9 cellular contexts compared by ENCODE assay signal in genomic region chr4:67762091-67762490, GRCh38. TPM values are rescaled to one million over a fixed set of nuclear protein-coding genes. Genes with fewer than 3 reads are reported as not detected.
DNase-seq lines count a peak whose midpoint lies in the region; ATAC-seq and TF ChIP-seq lines count a peak whose summit lies in the region.
"Had no signal": no experiment of that assay in that cellular context is flagged by ENCODE, and none has a peak within 500 bp of the region (broad histone marks: within the 10 kb centered on the region; RNA-seq: fewer than 3 reads in every experiment).

No MANE protein-coding gene starts in this region.

- H3K9me3 ChIP-seq in testis, result no peaks in the 10 kb centered on the region
- H3K9me3 ChIP-seq in gastrocnemius medialis, result no peaks in the 10 kb centered on the region

- TF ChIP-seq POLR2A in testis (IDR thresholded peaks at IDR 0.05) (no peak), gastrocnemius medialis (IDR thresholded peaks at IDR 0.05) (no peak)

- H3K9me3 Mint-ChIP-seq in activated T-helper 1 cell treated with anti-CD3 and anti-CD28 coated beads, Interleukin-12 subunit alpha, Interleukin-12 subunit beta, Interleukin-2, Interleukin-4 antibody, amounts not matched to agents 30 ng/mL and 10 ng/mL and 1 ng/mL, durations not matched to agents 14 hours and 24 hours and 36 hours, result no peaks in the 10 kb centered on the region

- H3K4me1 Mint-ChIP-seq in activated T-helper 1 cell treated with anti-CD3 and anti-CD28 coated beads, Interleukin-12 subunit alpha, Interleukin-12 subunit beta, Interleukin-2, Interleukin-4 antibody, amounts not matched to agents 30 ng/mL and 10 ng/mL and 1 ng/mL, durations not matched to agents 14 hours and 24 hours and 36 hours (ENCODE audit: low read depth), result peaks cover 5% of the 10 kb centered on the region

- no peaks in the 10 kb centered on the region for H3K4me1 ChIP-seq in testis
- no peaks in the 10 kb centered on the region for H3K4me1 ChIP-seq in gastrocnemius medialis

- H3K4me3 ChIP-seq in foreskin fibroblast (ENCODE audit: low read depth in 1 of 2, low read length in 2 of 2), result peak overlapping the region in 1 of 2 donors; percentile 20
- no peak overlapping the region for H3K4me3 ChIP-seq in testis
- no peak overlapping the region for H3K4me3 ChIP-seq in gastrocnemius medialis

- H3K27me3 ChIP-seq in testis, result no peaks in the 10 kb centered on the region
- H3K27me3 ChIP-seq in gastrocnemius medialis, result no peaks in the 10 kb centered on the region

- no peak overlapping the region for H3K4me3 Mint-ChIP-seq in activated T-helper 1 cell treated with anti-CD3 and anti-CD28 coated beads, Interleukin-12 subunit alpha, Interleukin-12 subunit beta, Interleukin-2, Interleukin-4 antibody, amounts not matched to agents 30 ng/mL and 10 ng/mL and 1 ng/mL, durations not matched to agents 14 hours and 24 hours and 36 hours
- H3K4me3 Mint-ChIP-seq: IgD-negative memory B cell had no signal

- TF ChIP-seq CTCF in foreskin fibroblast (IDR thresholded peaks at IDR 0.05; ENCODE audit: low read depth, low read length), result no peak
- no peak for TF ChIP-seq CTCF in testis (IDR thresholded peaks at IDR 0.05)
- no peak for TF ChIP-seq CTCF in gastrocnemius medialis (IDR thresholded peaks at IDR 0.05 in 4 of 5, conservative IDR thresholded peaks at IDR 0.05 in 1 of 5)

- no peak overlapping the region for H3K27ac ChIP-seq in testis
- no peak overlapping the region for H3K27ac ChIP-seq in gastrocnemius medialis

- H3K27me3 Mint-ChIP-seq in activated T-helper 1 cell treated with anti-CD3 and anti-CD28 coated beads, Interleukin-12 subunit alpha, Interleukin-12 subunit beta, Interleukin-2, Interleukin-4 antibody, amounts not matched to agents 30 ng/mL and 10 ng/mL and 1 ng/mL, durations not matched to agents 14 hours and 24 hours and 36 hours (ENCODE audit: insufficient read depth), result peaks cover 6% of the 10 kb centered on the region
- H3K27me3 Mint-ChIP-seq: IgD-negative memory B cell had no signal

- intact Hi-C loops in Right ventricle myocardium superior (cut with DNase I) (no loop called here), testis (cut with DNase I; ENCODE audit: low total_unique reads) (no loop called here), gastrocnemius medialis (cut with DNase I; ENCODE audit: low total_unique reads) (no loop called here)
- intact Hi-C loops in activated T-helper 1 cell treated with anti-CD3 and anti-CD28 coated beads, Interleukin-12 subunit alpha, Interleukin-12 subunit beta, Interleukin-2, Interleukin-4 antibody, amounts not matched to agents 30 ng/mL and 10 ng/mL and 1 ng/mL, durations not matched to agents 14 hours and 24 hours and 36 hours (cut with micrococcal nuclease), result no loop called here

- no peaks in the 10 kb centered on the region for H3K36me3 ChIP-seq in testis (ENCODE audit: low read depth, missing control alignments)
- H3K36me3 ChIP-seq in gastrocnemius medialis, result no peaks in the 10 kb centered on the region

- in situ Hi-C loops in gastrocnemius medialis (cut with MboI; ENCODE audit: low sequenced_read_pairs in 4 of 4), result no loop called here

- ATAC-seq in GM18499 (IDR thresholded peaks at IDR 0.05; ENCODE audit: insufficient read depth, unreplicated experiment), result peak; percentile 99
- peak; percentile 99 for ATAC-seq in GM21515 (IDR thresholded peaks at IDR 0.05; ENCODE audit: unreplicated experiment)
- ATAC-seq in HG03571 (IDR thresholded peaks at IDR 0.05; ENCODE audit: unreplicated experiment), result peak; percentile 100
- no peak for ATAC-seq in Right ventricle myocardium superior (ENCODE audit: poor library complexity)
- no peak for ATAC-seq in gastrocnemius medialis

- no peak overlapping the region for H3K27ac Mint-ChIP-seq in activated T-helper 1 cell treated with anti-CD3 and anti-CD28 coated beads, Interleukin-12 subunit alpha, Interleukin-12 subunit beta, Interleukin-2, Interleukin-4 antibody, amounts not matched to agents 30 ng/mL and 10 ng/mL and 1 ng/mL, durations not matched to agents 14 hours and 24 hours and 36 hours

- 38 to 42% methylated on average over 3 of the region's 3 CpGs for WGBS in testis, 2 donors

- no peaks in the 10 kb centered on the region for H3K36me3 Mint-ChIP-seq in activated T-helper 1 cell treated with anti-CD3 and anti-CD28 coated beads, Interleukin-12 subunit alpha, Interleukin-12 subunit beta, Interleukin-2, Interleukin-4 antibody, amounts not matched to agents 30 ng/mL and 10 ng/mL and 1 ng/mL, durations not matched to agents 14 hours and 24 hours and 36 hours (ENCODE audit: low read depth)

- DNase-seq in foreskin fibroblast (peak; percentile 17 to 49), Right ventricle myocardium superior (no peak), testis (no peak), gastrocnemius medialis (no peak)
- DNase-seq in activated T-helper 1 cell treated with anti-CD3 and anti-CD28 coated beads, Interleukin-12 subunit alpha, Interleukin-12 subunit beta, Interleukin-2, Interleukin-4 antibody, amounts not matched to agents 30 ng/mL and 10 ng/mL and 1 ng/mL, durations not matched to agents 14 hours and 24 hours and 36 hours (ENCODE audit: low spot score), result no peak

RNA-seq across cellular contexts. Expression of gene GNRHR, which starts 7.9 kb away (rescaled TPM):
- total RNA-seq in Right ventricle myocardium superior (not detected), testis (under 1 TPM in 1 of 2 donors, not detected in 1; 0.16 TPM), gastrocnemius medialis (not detected)
- not detected for polyA plus RNA-seq in testis (ENCODE audit: insufficient read depth, low read depth, low replicate concordance)
- total RNA-seq in activated T-helper 1 cell treated with anti-CD3 and anti-CD28 coated beads, Interleukin-12 subunit alpha, Interleukin-12 subunit beta, Interleukin-2, Interleukin-4 antibody, amounts not matched to agents 30 ng/mL and 10 ng/mL and 1 ng/mL, durations not matched to agents 14 hours and 24 hours and 36 hours, result not detected in 2 replicates
- polyA plus RNA-seq: IgD-negative memory B cell had no signal

Comparison
In these comparisons a context has a peak if more than half of its experiments do, and no peak if none do; other contexts are left out.
1. ATAC-seq: peak in GM18499 (single experiment), GM21515 (single experiment) and HG03571 (single experiment); none in Right ventricle myocardium superior (single experiment) and gastrocnemius medialis (0 of 2).
2. DNase-seq: peak in foreskin fibroblast (2 of 2); none in Right ventricle myocardium superior (single experiment), testis (single experiment), activated T-helper 1 cell treated with anti-CD3 and anti-CD28 coated beads, Interleukin-12 subunit alpha, Interleukin-12 subunit beta, Interleukin-2, Interleukin-4 antibody, amounts not matched to agents 30 ng/mL and 10 ng/mL and 1 ng/mL, durations not matched to agents 14 hours and 24 hours and 36 hours (single experiment) and gastrocnemius medialis (0 of 2).